ENCODE assay signal across 13 cellular contexts in the genomic region with DNA sequence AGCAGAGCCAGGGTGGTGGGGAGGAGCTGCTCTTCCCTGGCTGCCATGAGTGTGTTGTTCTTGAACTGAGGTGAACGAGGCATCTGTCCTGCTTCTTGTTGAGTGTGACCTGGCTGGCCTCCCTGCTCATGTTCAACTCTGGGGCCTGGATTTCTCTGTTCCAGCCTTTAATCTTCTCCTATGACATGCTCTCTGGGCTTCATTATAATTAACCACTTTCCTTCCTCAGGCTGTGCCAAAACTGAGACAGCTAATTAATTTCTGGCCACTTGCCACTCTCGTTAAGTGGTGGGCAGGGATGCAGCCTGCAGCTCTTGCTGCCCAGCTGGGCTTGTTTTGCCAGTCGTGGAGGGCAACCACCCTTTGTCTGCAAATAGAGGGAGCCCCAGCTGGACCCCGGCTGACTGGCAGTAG. TPM values are rescaled to one million over a fixed set of nuclear protein-coding genes. Genes with fewer than 3 reads are reported as not detected.
DNase-seq lines count a peak whose midpoint lies in the region; ATAC-seq and TF ChIP-seq lines count a peak whose summit lies in the region.
"Had no signal": no experiment of that assay in that cellular context is flagged by ENCODE, and none has a peak within 500 bp of the region (broad histone marks: within the 10 kb centered on the region; RNA-seq: fewer than 3 reads in every experiment).

No MANE protein-coding gene starts in this region.

- H3K9me3 ChIP-seq in ovary: no peaks in the 10 kb centered on the region

- H3K27ac Mint-ChIP-seq in type B pancreatic cell: no peak overlapping the region
- no peak overlapping the region for H3K27ac Mint-ChIP-seq in natural killer cell treated with Interleukin-12 subunit alpha and Interleukin-12 subunit beta and Interleukin-15 and Interleukin-18, amount 100 ng/mL, for 72 hours
- H3K27ac Mint-ChIP-seq: activated naive CD8-positive, alpha-beta T cell; H9; mesothelial cell of epicardium had no signal

- DNase-seq in Ammon's horn (ENCODE audit: low spot score): peak; percentile 73
- DNase-seq in NCI-H1105 (lab: John Stamatoyannopoulos, UW): peak; percentile 95
- peak; percentile 65 for DNase-seq in NCI-H2227 treated with DMSO at 0.1 percent for 48 hours (lab: John Stamatoyannopoulos, UW)
- peak in 47 of 58 donors; percentile 5 to 89 (median 41) for DNase-seq in anterior cingulate cortex (lab: John Stamatoyannopoulos, UW)
- DNase-seq in ovary: no peak
- DNase-seq in type B pancreatic cell (ENCODE audit: extremely low spot score, unreplicated experiment): no peak
- no peak for DNase-seq in natural killer cell treated with Interleukin-12 subunit alpha and Interleukin-12 subunit beta and Interleukin-15 and Interleukin-18, amount 100 ng/mL, for 72 hours (ENCODE audit: low spot score)
- DNase-seq: H9; stimulated activated CD4-positive, alpha-beta T cell treated with anti-CD3 and anti-CD28 coated beads, Interleukin-12 subunit alpha, Interleukin-12 subunit beta, amount 100 ng/mL, for 4 hours had no signal

- H3K36me3 Mint-ChIP-seq in type B pancreatic cell: no peaks in the 10 kb centered on the region
- no peaks in the 10 kb centered on the region for H3K36me3 Mint-ChIP-seq in natural killer cell treated with Interleukin-12 subunit alpha and Interleukin-12 subunit beta and Interleukin-15 and Interleukin-18, amount 100 ng/mL, for 72 hours
- H3K36me3 Mint-ChIP-seq: activated naive CD8-positive, alpha-beta T cell; mesothelial cell of epicardium had no signal

- H3K27me3 ChIP-seq in ovary: no peaks in the 10 kb centered on the region

- no peak overlapping the region for H3K27ac ChIP-seq in ovary

- H3K27me3 Mint-ChIP-seq in type B pancreatic cell: no peaks in the 10 kb centered on the region
- H3K27me3 Mint-ChIP-seq in natural killer cell treated with Interleukin-12 subunit alpha and Interleukin-12 subunit beta and Interleukin-15 and Interleukin-18, amount 100 ng/mL, for 72 hours: peaks cover 0 to 7% of the 10 kb centered on the region in 2 donors
- H3K27me3 Mint-ChIP-seq: activated naive CD8-positive, alpha-beta T cell had no signal

- intact Hi-C loops in ovary (cut with DNase I): no loop called here

- 25 to 39% (median 35%) methylated on average over 4 of the region's 4 CpGs for WGBS in ovary, 3 donors

- no peak for TF ChIP-seq EP300 in ovary (IDR thresholded peaks at IDR 0.05)

- peaks cover 4% of the 10 kb centered on the region for H3K4me1 Mint-ChIP-seq in type B pancreatic cell (ENCODE audit: unreplicated experiment)
- H3K4me1 Mint-ChIP-seq in natural killer cell treated with Interleukin-12 subunit alpha and Interleukin-12 subunit beta and Interleukin-15 and Interleukin-18, amount 100 ng/mL, for 72 hours (ENCODE audit: low read depth in 2 of 2): no peaks in the 10 kb centered on the region
- H3K4me1 Mint-ChIP-seq: central memory CD8-positive, alpha-beta T cell had no signal

- ATAC-seq in natural killer cell treated with Interleukin-12 subunit alpha and Interleukin-12 subunit beta and Interleukin-15 and Interleukin-18, amount 100 ng/mL, for 72 hours: no peak
- ATAC-seq in HG02642 (IDR thresholded peaks at IDR 0.05; ENCODE audit: poor library complexity, unreplicated experiment): no peak

- no peak for TF ChIP-seq CTCF in ovary (IDR thresholded peaks at IDR 0.05)
- TF ChIP-seq CTCF in type B pancreatic cell (conservative IDR thresholded peaks at IDR 0.05): no peak

- no peaks in the 10 kb centered on the region for H3K4me1 ChIP-seq in ovary (ENCODE audit: insufficient read depth)

- no peak for TF ChIP-seq POLR2A in ovary (IDR thresholded peaks at IDR 0.05)

- H3K9me3 Mint-ChIP-seq in type B pancreatic cell: no peaks in the 10 kb centered on the region
- H3K9me3 Mint-ChIP-seq in natural killer cell treated with Interleukin-12 subunit alpha and Interleukin-12 subunit beta and Interleukin-15 and Interleukin-18, amount 100 ng/mL, for 72 hours: no peaks in the 10 kb centered on the region
- H3K9me3 Mint-ChIP-seq: central memory CD8-positive, alpha-beta T cell; mesothelial cell of epicardium had no signal

- H3K4me3 Mint-ChIP-seq in type B pancreatic cell: no peak overlapping the region
- no peak overlapping the region for H3K4me3 Mint-ChIP-seq in natural killer cell treated with Interleukin-12 subunit alpha and Interleukin-12 subunit beta and Interleukin-15 and Interleukin-18, amount 100 ng/mL, for 72 hours
- H3K4me3 Mint-ChIP-seq: activated naive CD8-positive, alpha-beta T cell; central memory CD8-positive, alpha-beta T cell; H9; mesothelial cell of epicardium had no signal

- no peaks in the 10 kb centered on the region for H3K36me3 ChIP-seq in ovary

- no peak overlapping the region for H3K4me3 ChIP-seq in ovary

RNA-seq across cellular contexts. Expression of a gene that starts 23.3 kb away (rescaled TPM):
- total RNA-seq in ovary (under 1 TPM in 1 of 7 donors, not detected in 6; 0.02 TPM), type B pancreatic cell (ENCODE audit: low replicate concordance) (1.1 and 1.5 TPM in 2 replicates)
- not detected for polyA plus RNA-seq in ovary
- total RNA-seq in natural killer cell treated with Interleukin-12 subunit alpha and Interleukin-12 subunit beta and Interleukin-15 and Interleukin-18, amount 100 ng/mL, for 72 hours: not detected

Comparison
In these comparisons a context has a peak if more than half of its experiments do, and no peak if none do; other contexts are left out.
1. DNase-seq: peak in Ammon's horn (single experiment), NCI-H1105 (single experiment), NCI-H2227 treated with DMSO at 0.1 percent for 48 hours (single experiment) and anterior cingulate cortex (47 of 58); none in ovary (0 of 5), type B pancreatic cell (single experiment) and natural killer cell treated with Interleukin-12 subunit alpha and Interleukin-12 subunit beta and Interleukin-15 and Interleukin-18, amount 100 ng/mL, for 72 hours (single experiment).